ENCODE assay signal across 8 cellular contexts in genomic region chr3:194687638-194688206, GRCh38. TPM values are rescaled to one million over a fixed set of nuclear protein-coding genes. Genes with fewer than 3 reads are reported as not detected.
DNase-seq lines count a peak whose midpoint lies in the region; ATAC-seq lines count a peak whose summit lies in the region.

No MANE protein-coding gene starts in this region.

- H3K79me2 ChIP-seq in ACC112 (ENCODE audit: control insufficient read depth, insufficient read depth, low read length, unreplicated experiment), result no peaks in the 10 kb centered on the region

- H3K27ac ChIP-seq in ACC112 (ENCODE audit: low read depth, low read length), result no peak overlapping the region

- H3K4me1 ChIP-seq in ACC112 (ENCODE audit: control insufficient read depth, insufficient read depth, low read length, unreplicated experiment), result peaks cover 30% of the 10 kb centered on the region

- H3K4me3 ChIP-seq in ACC112 (ENCODE audit: low read depth, low read length), result peak overlapping the region; percentile 85

- peaks cover 8% of the 10 kb centered on the region; the same call in 1 of the 2 replicates for H3K27me3 ChIP-seq in ACC112 (ENCODE audit: insufficient read depth, low read length)

- DNase-seq in KG1 (lab: John Stamatoyannopoulos, UW) (peak; percentile 43), cerebellum (ENCODE audit: low spot score) (peak; percentile 16), left lobe of liver (ENCODE audit: low spot score) (peak; percentile 65), NCI-H2171 treated with DMSO at 0.1 percent for 48 hours (lab: John Stamatoyannopoulos, UW) (no peak)
- peak; percentile 24 to 78 (median 50) for DNase-seq in activated CD4-positive, CD25-positive, alpha-beta regulatory T cell (lab: John Stamatoyannopoulos, UW)
- peak; percentile 81 to 84 for DNase-seq in stimulated activated CD4-positive, alpha-beta T cell treated with anti-CD3 and anti-CD28 coated beads, Interleukin-4, amount 100 ng/mL, for 4 hours

- H3K36me3 ChIP-seq in ACC112 (ENCODE audit: insufficient read depth, low read length), result no peaks in the 10 kb centered on the region

- ATAC-seq in GM18907 (IDR thresholded peaks at IDR 0.05; ENCODE audit: unreplicated experiment) (peak; percentile 39), left lobe of liver (peak; percentile 60)

- peak overlapping the region; percentile 66 for H2AFZ ChIP-seq in ACC112 (ENCODE audit: low read length, unreplicated experiment)

RNA-seq across cellular contexts. Expression of gene FAM43A, which starts 2.0 kb away (rescaled TPM):
- total RNA-seq in cerebellum, result 10.9 TPM
- 1.5 TPM for total RNA-seq in left lobe of liver

RNA-seq across cellular contexts. Expression of gene LSG1, which starts 15.7 kb away (rescaled TPM):
- total RNA-seq in cerebellum (30.7 TPM), left lobe of liver (13.3 TPM)

RNA-seq across cellular contexts. Expression of gene TMEM44, which starts 54.5 kb away (rescaled TPM):
- total RNA-seq in cerebellum, result 24.3 TPM
- total RNA-seq in left lobe of liver, result 4.6 TPM
